ENCODE assay signal across 8 cellular contexts in genomic region chr20:53644108-53644507, GRCh38. TPM values are rescaled to one million over a fixed set of nuclear protein-coding genes. Genes with fewer than 3 reads are reported as not detected.
DNase-seq lines count a peak whose midpoint lies in the region; ATAC-seq and TF ChIP-seq lines count a peak whose summit lies in the region.
"Not testable (repeated sequence)": the region's sequence is repeated elsewhere in the genome, so short reads cannot be mapped to it uniquely, and the experiment has no call there.

No MANE protein-coding gene starts in this region.

- H2BK12ac ChIP-seq in mesenchymal stem cell (ENCODE audit: low read length in 2 of 2) = not testable (repeated sequence)

- POLR2A ChIA-PET in T-cell (lab: Charles Lee) = not testable (repeated sequence)
- POLR2A ChIA-PET in activated CD8-positive, alpha-beta T cell treated with anti-CD3 and anti-CD28 coated beads, Interleukin-2, amount 10 ng/mL, durations not matched to agents 7 days and 5 days (lab: Charles Lee) = interaction anchor here (2.0 to 3.9 kb wide), 2 partner anchors 9 to 49 kb away, joined by 14 to 23 read pairs; partner anchors contain the start of gene ZNF217

- H3K4ac ChIP-seq in mesenchymal stem cell (ENCODE audit: low read depth in 1 of 2, low read length in 2 of 2) = not testable (repeated sequence)

- H3K27ac Mint-ChIP-seq in T-cell = peak overlapping the region; percentile 97 to 99
- peak overlapping the region; percentile 60 for H3K27ac Mint-ChIP-seq in activated CD8-positive, alpha-beta T cell treated with anti-CD3 and anti-CD28 coated beads, Interleukin-2, amount 10 ng/mL, durations not matched to agents 7 days and 5 days
- peak overlapping the region; percentile 98 for H3K27ac Mint-ChIP-seq in central memory CD8-positive, alpha-beta T cell (ENCODE audit: low read depth)

- H3K9ac ChIP-seq in BLaER1; mesenchymal stem cell (ENCODE audit: low read length): not testable (repeated sequence)
- H3K9ac ChIP-seq in DND-41 (ENCODE audit: low read depth, low read length) (peak overlapping the region; percentile 57; the same call in 1 of the 2 replicates), Loucy (ENCODE audit: low read depth, low read length, poor library complexity, severe bottlenecking) (peak overlapping the region; percentile 75)

- H3K36me3 ChIP-seq in BLaER1; DND-41 (ENCODE audit: insufficient read depth, low read length); Loucy (ENCODE audit: insufficient read depth, low read length); mesenchymal stem cell (ENCODE audit: control insufficient read depth in 1 of 2, insufficient read depth in 2 of 2, low read depth in 1 of 2, low read length in 2 of 2): not testable (repeated sequence)

- H3F3A ChIP-seq in Loucy (ENCODE audit: low read depth) = peaks cover 18% of the 10 kb centered on the region

- DNase-seq in DND-41 = peak; percentile 38
- not testable (repeated sequence) for DNase-seq in T-cell; activated CD8-positive, alpha-beta T cell treated with anti-CD3 and anti-CD28 coated beads, Interleukin-2, amount 10 ng/mL, durations not matched to agents 7 days and 5 days; central memory CD8-positive, alpha-beta T cell (ENCODE audit: low spot score in 2 of 2); mesenchymal stem cell

- not testable (repeated sequence) for H3K27me3 Mint-ChIP-seq in T-cell; activated CD8-positive, alpha-beta T cell treated with anti-CD3 and anti-CD28 coated beads, Interleukin-2, amount 10 ng/mL, durations not matched to agents 7 days and 5 days (ENCODE audit: low read depth); central memory CD8-positive, alpha-beta T cell

- not testable (repeated sequence) for H2AFZ ChIP-seq in DND-41 (ENCODE audit: low read depth, low read length); Loucy (ENCODE audit: low read length); mesenchymal stem cell (ENCODE audit: low read depth, low read length)

- not testable (repeated sequence) for H3K27me3 ChIP-seq in BLaER1; DND-41 (ENCODE audit: insufficient read depth, low read length, poor library complexity); Loucy (ENCODE audit: insufficient read depth, low read length, poor library complexity, severe bottlenecking); mesenchymal stem cell (ENCODE audit: control insufficient read depth in 1 of 2, insufficient read depth in 1 of 2, low read length in 2 of 2)

- H3K4me2 ChIP-seq in BLaER1 (peak overlapping the region; percentile 79), Loucy (ENCODE audit: low read depth, low read length, poor library complexity, severe bottlenecking) (peak overlapping the region; percentile 75)
- H3K4me2 ChIP-seq in DND-41 (ENCODE audit: insufficient read depth, low read length); mesenchymal stem cell (ENCODE audit: low read length, poor library complexity, severe bottlenecking): not testable (repeated sequence)

- CTCF ChIA-PET in T-cell (lab: Charles Lee) = interaction anchor here in 1 of 2 donors (0.7 to 1.6 kb wide), 2 partner anchors 8 to 16 kb away, joined by 3 to 4 read pairs; no protein-coding TSS in a partner anchor
- CTCF ChIA-PET in activated CD8-positive, alpha-beta T cell treated with anti-CD3 and anti-CD28 coated beads, Interleukin-2, amount 10 ng/mL, durations not matched to agents 7 days and 5 days (lab: Charles Lee) = interaction anchor here (1.3 to 2.4 kb wide), 3 partner anchors 9 to 223 kb away, joined by 3 to 14 read pairs (median 4); no protein-coding TSS in a partner anchor

- H2BK120ac ChIP-seq in mesenchymal stem cell (ENCODE audit: low read depth, low read length) = not testable (repeated sequence)

- H3K79me2 ChIP-seq in DND-41 (ENCODE audit: insufficient read depth, low read length); Loucy (ENCODE audit: insufficient read depth, low read length): not testable (repeated sequence)

- H3K4me3 Mint-ChIP-seq in T-cell; activated CD8-positive, alpha-beta T cell treated with anti-CD3 and anti-CD28 coated beads, Interleukin-2, amount 10 ng/mL, durations not matched to agents 7 days and 5 days; central memory CD8-positive, alpha-beta T cell: not testable (repeated sequence)

- not testable (repeated sequence) for H2AK5ac ChIP-seq in mesenchymal stem cell (ENCODE audit: low read length, severe bottlenecking)

- not testable (repeated sequence) for H3K9me3 ChIP-seq in BLaER1; DND-41 (ENCODE audit: insufficient read depth, low read length, severe bottlenecking); Loucy (ENCODE audit: insufficient read depth, low read depth, low read length); mesenchymal stem cell (ENCODE audit: control insufficient read depth, low read length)

- not testable (repeated sequence) for H3K18ac ChIP-seq in mesenchymal stem cell (ENCODE audit: low read depth in 1 of 2, low read length in 2 of 2)

- H3K4me1 ChIP-seq in BLaER1 = peaks cover 43% of the 10 kb centered on the region
- peaks cover 33% of the 10 kb centered on the region for H3K4me1 ChIP-seq in DND-41 (ENCODE audit: insufficient read depth, low read length)
- peaks cover 65% of the 10 kb centered on the region for H3K4me1 ChIP-seq in Loucy (ENCODE audit: insufficient read depth, low read length, poor library complexity, severe bottlenecking)
- not testable (repeated sequence) for H3K4me1 ChIP-seq in mesenchymal stem cell (ENCODE audit: control insufficient read depth, insufficient read depth, low read depth, low read length)

- not testable (repeated sequence) for H4K20me1 ChIP-seq in BLaER1; DND-41 (ENCODE audit: insufficient read depth, low read length); Loucy (ENCODE audit: insufficient read depth, low read length, poor library complexity, severe bottlenecking)

- H3K14ac ChIP-seq in mesenchymal stem cell (ENCODE audit: low read length in 2 of 2) = not testable (repeated sequence)

- H3K36me3 Mint-ChIP-seq in T-cell; activated CD8-positive, alpha-beta T cell treated with anti-CD3 and anti-CD28 coated beads, Interleukin-2, amount 10 ng/mL, durations not matched to agents 7 days and 5 days (ENCODE audit: low read depth); central memory CD8-positive, alpha-beta T cell (ENCODE audit: insufficient read depth): not testable (repeated sequence)

- not testable (repeated sequence) for H3K4me3 ChIP-seq in BLaER1; DND-41 (ENCODE audit: low read depth in 1 of 2, low read length in 2 of 2); Loucy (ENCODE audit: low read length, poor library complexity, severe bottlenecking); mesenchymal stem cell (ENCODE audit: insufficient read depth in 1 of 2, low read depth in 1 of 2, low read length in 2 of 2)

- not testable (repeated sequence) for H4K91ac ChIP-seq in mesenchymal stem cell (ENCODE audit: low read length)

- H3K27ac ChIP-seq in BLaER1 (peak overlapping the region; percentile 79), DND-41 (ENCODE audit: low read length) (peak overlapping the region; percentile 92)
- H3K27ac ChIP-seq in mesenchymal stem cell (ENCODE audit: low read length, poor library complexity, severe bottlenecking) = not testable (repeated sequence)

- not testable (repeated sequence) for H4K8ac ChIP-seq in mesenchymal stem cell (ENCODE audit: low read length)

- H3K9me2 ChIP-seq in Loucy (replicated peaks; ENCODE audit: low read depth, low read length) = not testable (repeated sequence)

- not testable (repeated sequence) for H3K23ac ChIP-seq in mesenchymal stem cell (ENCODE audit: low read length in 2 of 2)

- not testable (repeated sequence) for TF ChIP-seq CTCF in DND-41 (IDR thresholded peaks at IDR 0.05; ENCODE audit: borderline replicate concordance, extremely low read depth, low read length, poor library complexity, severe bottlenecking); Loucy (conservative IDR thresholded peaks at IDR 0.05; ENCODE audit: low read length)
- peak; percentile 13 for TF ChIP-seq CTCF in subcutaneous adipose tissue (IDR thresholded peaks at IDR 0.05; ENCODE audit: low read depth)

- ATAC-seq in DND-41 (ENCODE audit: insufficient read depth, low read depth); T-cell (replicated peaks in 1 of 4); activated CD8-positive, alpha-beta T cell treated with anti-CD3 and anti-CD28 coated beads, Interleukin-2, amount 10 ng/mL, durations not matched to agents 7 days and 5 days; central memory CD8-positive, alpha-beta T cell (replicated peaks; ENCODE audit: extremely low read depth, poor library complexity, severe bottlenecking): not testable (repeated sequence)

- H3K79me1 ChIP-seq in mesenchymal stem cell (replicated peaks; ENCODE audit: low read length, poor library complexity, severe bottlenecking) = not testable (repeated sequence)

- H3K4me1 Mint-ChIP-seq in T-cell = peaks cover 46 to 54% (median 47%) of the 10 kb centered on the region in 3 donors
- peaks cover 52% of the 10 kb centered on the region for H3K4me1 Mint-ChIP-seq in activated CD8-positive, alpha-beta T cell treated with anti-CD3 and anti-CD28 coated beads, Interleukin-2, amount 10 ng/mL, durations not matched to agents 7 days and 5 days (ENCODE audit: low read depth)
- H3K4me1 Mint-ChIP-seq in central memory CD8-positive, alpha-beta T cell = peaks cover 28% of the 10 kb centered on the region

- H2BK15ac ChIP-seq in mesenchymal stem cell (ENCODE audit: low read depth, poor library complexity, severe bottlenecking) = peak overlapping the region; percentile 74

- not testable (repeated sequence) for H3K9me3 Mint-ChIP-seq in T-cell; activated CD8-positive, alpha-beta T cell treated with anti-CD3 and anti-CD28 coated beads, Interleukin-2, amount 10 ng/mL, durations not matched to agents 7 days and 5 days (ENCODE audit: insufficient read depth); central memory CD8-positive, alpha-beta T cell

- not testable (repeated sequence) for H2BK5ac ChIP-seq in mesenchymal stem cell (ENCODE audit: low read depth, low read length, poor library complexity, severe bottlenecking)

- 96% methylated on average over 6 of the region's 8 CpGs for WGBS in mesenchymal stem cell

RNA-seq across cellular contexts. Expression of gene ZNF217, which starts 50.5 kb away (rescaled TPM):
- total RNA-seq in T-cell (10 to 100 TPM; 57.6 to 92.4 (median 87.5) TPM), subcutaneous adipose tissue (10 to 100 TPM; 29.6 to 62.3 (median 36.7) TPM)
- total RNA-seq in activated CD8-positive, alpha-beta T cell treated with anti-CD3 and anti-CD28 coated beads, Interleukin-2, amount 10 ng/mL, durations not matched to agents 7 days and 5 days = 100 to 1,000 TPM; 104 to 113 TPM
- polyA plus RNA-seq in mesenchymal stem cell (2013, experiment 1 of 2) = 15.7 TPM
- 16.6 TPM for polyA plus RNA-seq in mesenchymal stem cell (2013, experiment 2 of 2)
